In the genomic region with DNA sequence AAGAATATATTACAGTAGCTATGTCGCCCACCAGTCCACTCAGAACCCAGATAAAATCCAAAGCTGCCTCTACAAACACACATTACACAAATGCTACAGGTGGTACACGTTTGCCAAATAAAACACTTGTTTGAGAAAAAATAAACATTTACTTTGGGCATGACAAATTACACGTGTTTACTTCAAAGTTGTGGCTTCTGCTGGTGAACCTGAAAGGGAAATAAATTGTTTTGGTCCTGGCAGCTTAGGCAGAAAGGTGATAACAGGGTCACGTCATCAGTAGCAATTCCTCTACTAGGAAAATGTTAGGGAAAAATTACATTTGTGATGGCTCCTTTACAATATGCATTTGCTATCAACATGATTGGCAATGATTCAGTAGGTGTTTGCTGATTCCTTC, we compare ENCODE assay signal across 25 cellular contexts.
DNase-seq lines count a peak whose midpoint lies in the region; ATAC-seq and TF ChIP-seq lines count a peak whose summit lies in the region.
"Had no signal": no experiment of that assay in that cellular context is flagged by ENCODE, and none has a peak within 500 bp of the region (broad histone marks: within the 10 kb centered on the region; RNA-seq: fewer than 3 reads in every experiment).

No MANE protein-coding gene starts in this region.

- no peak overlapping the region for H3K23ac ChIP-seq in mesendoderm (ENCODE audit: low read length)

- H3K4me3 ChIP-seq in GM23338 (no peak overlapping the region), PC-9 (no peak overlapping the region), endodermal cell (ENCODE audit: low read length) (no peak overlapping the region), mesendoderm (ENCODE audit: low read length) (no peak overlapping the region)
- H3K4me3 ChIP-seq in effector memory CD4-positive, alpha-beta T cell (ENCODE audit: insufficient read depth, low read depth, low read length, poor library complexity, severe bottlenecking) = no peak overlapping the region
- H3K4me3 ChIP-seq: GM12878, K562 had no signal

- H3F3A ChIP-seq in GM23338 (replicated peaks; ENCODE audit: low read depth) = no peaks in the 10 kb centered on the region
- no peaks in the 10 kb centered on the region for H3F3A ChIP-seq in PC-9 (ENCODE audit: insufficient read depth, low read depth)

- no TSS peak for BruUV-seq in PC-9 (replicated peaks; lab: Mats Ljungman, UMichigan)

- WGBS in endodermal cell (ENCODE audit: insufficient coverage in 1 of 2, insufficient read length in 1 of 2), 2 experiments = 88 to 89% methylated on average over 4 of the region's 4 CpGs
- WGBS in mesendoderm (ENCODE audit: extremely low coverage, insufficient coverage, low lambda C conversion rate) = no CpG with 5 or more reads among the region's 4 CpGs

- peak overlapping the region; percentile 53 for H2AK5ac ChIP-seq in mesendoderm (ENCODE audit: low read length)

- H3K27ac Mint-ChIP-seq in GM23338 = no peak overlapping the region
- H3K27ac Mint-ChIP-seq in endodermal cell = no peak overlapping the region
- H3K27ac Mint-ChIP-seq: B cell; CD4-positive, CD25-positive, alpha-beta regulatory T cell; CD8-positive, alpha-beta memory T cell had no signal

- CTCF ChIA-PET in PC-9 (lab: Charles Lee) = no interaction called here

- POLR2A ChIA-PET in PC-9 (lab: Charles Lee; ENCODE audit: unreplicated experiment) = no interaction called here

- H3K79me2 ChIP-seq in GM23338 (replicated peaks; ENCODE audit: insufficient read depth) = no peaks in the 10 kb centered on the region
- H3K79me2 ChIP-seq in PC-9 (ENCODE audit: low read depth) = no peaks in the 10 kb centered on the region
- H3K79me2 ChIP-seq in mesendoderm (ENCODE audit: control insufficient read depth, insufficient read depth, low read length) = no peaks in the 10 kb centered on the region

- 0 out of 2 replicates have a peak overlapping the region, but pooled peaks have one; percentile 59 for H2AFZ ChIP-seq in GM23338
- peak overlapping the region; percentile 55; the same call in 1 of the 2 replicates for H2AFZ ChIP-seq in PC-9

- no peak overlapping the region for H3K56ac ChIP-seq in mesendoderm (ENCODE audit: low read length)

- H4K20me1 ChIP-seq in GM23338 (replicated peaks; ENCODE audit: insufficient read depth) = no peaks in the 10 kb centered on the region
- no peaks in the 10 kb centered on the region for H4K20me1 ChIP-seq in PC-9 (ENCODE audit: insufficient read depth)

- H3K4me2 ChIP-seq in GM23338 = no peak overlapping the region
- H3K4me2 ChIP-seq in PC-9 = no peak overlapping the region
- no peak overlapping the region for H3K4me2 ChIP-seq in mesendoderm (ENCODE audit: low read length)

- no peak overlapping the region for H2BK120ac ChIP-seq in mesendoderm (ENCODE audit: low read depth, low read length)

- H3K4me1 Mint-ChIP-seq in GM23338 (peaks cover 16% of the 10 kb centered on the region), endodermal cell (peaks cover 24% of the 10 kb centered on the region)
- H3K4me1 Mint-ChIP-seq: B cell; CD4-positive, CD25-positive, alpha-beta regulatory T cell; CD8-positive, alpha-beta memory T cell had no signal

- H3K36me3 Mint-ChIP-seq in GM23338 (ENCODE audit: low read depth) (no peaks in the 10 kb centered on the region), endodermal cell (ENCODE audit: low read depth) (no peaks in the 10 kb centered on the region)
- H3K36me3 Mint-ChIP-seq: CD4-positive, CD25-positive, alpha-beta regulatory T cell; CD8-positive, alpha-beta memory T cell had no signal

- no peaks in the 10 kb centered on the region for H3K27me3 ChIP-seq in GM23338 (ENCODE audit: insufficient read depth)
- H3K27me3 ChIP-seq in PC-9 (ENCODE audit: insufficient read depth, low read depth) = no peaks in the 10 kb centered on the region
- H3K27me3 ChIP-seq in endodermal cell (ENCODE audit: control insufficient read depth, insufficient read depth, low read length, poor library complexity, severe bottlenecking) = no peaks in the 10 kb centered on the region
- H3K27me3 ChIP-seq in mesendoderm (ENCODE audit: insufficient read depth, low read length, poor library complexity) = no peaks in the 10 kb centered on the region
- H3K27me3 ChIP-seq in effector memory CD4-positive, alpha-beta T cell (replicated peaks; ENCODE audit: control insufficient read depth, insufficient read depth, low read length, poor library complexity, severe bottlenecking) = no peaks in the 10 kb centered on the region

- H2BK5ac ChIP-seq in mesendoderm (ENCODE audit: low read length) = no peak overlapping the region

- intact Hi-C loops in PC-9 (cut with micrococcal nuclease; ENCODE audit: unreplicated experiment) = no loop called here

- H3K18ac ChIP-seq in mesendoderm (ENCODE audit: low read length) = no peak overlapping the region

- no peak overlapping the region for H3K9ac ChIP-seq in endodermal cell (ENCODE audit: extremely low read depth, low read length, poor library complexity, severe bottlenecking)
- no peak overlapping the region for H3K9ac ChIP-seq in mesendoderm (ENCODE audit: low read length)

- H3K4ac ChIP-seq in mesendoderm (ENCODE audit: low read depth, low read length) = peak overlapping the region; percentile 8

- TF ChIP-seq CTCF in GM23338 (conservative IDR thresholded peaks at IDR 0.05; ENCODE audit: low read depth in 2 of 2) (no peak), PC-9 (conservative IDR thresholded peaks at IDR 0.05) (no peak), endodermal cell (conservative IDR thresholded peaks at IDR 0.05) (no peak), GM20000 (IDR thresholded peaks at IDR 0.05; ENCODE audit: extremely low read depth, missing control alignments) (no peak)

- H3K9me3 ChIP-seq in PC-9 (ENCODE audit: insufficient read depth, low read depth) (no peaks in the 10 kb centered on the region), endodermal cell (ENCODE audit: control insufficient read depth, low read length) (no peaks in the 10 kb centered on the region)
- no peaks in the 10 kb centered on the region for H3K9me3 ChIP-seq in effector memory CD4-positive, alpha-beta T cell (ENCODE audit: control insufficient read depth, low read length)

- H3K4me3 Mint-ChIP-seq in GM23338 (no peak overlapping the region), endodermal cell (no peak overlapping the region)
- H3K4me3 Mint-ChIP-seq: B cell; CD4-positive, CD25-positive, alpha-beta regulatory T cell; CD8-positive, alpha-beta memory T cell had no signal

- H3K36me3 ChIP-seq in GM23338 (ENCODE audit: insufficient read depth) (no peaks in the 10 kb centered on the region), PC-9 (ENCODE audit: low read depth) (no peaks in the 10 kb centered on the region), endodermal cell (ENCODE audit: control insufficient read depth, insufficient read depth, low read length) (no peaks in the 10 kb centered on the region), mesendoderm (ENCODE audit: control insufficient read depth, insufficient read depth, low read length) (no peaks in the 10 kb centered on the region)
- no peaks in the 10 kb centered on the region for H3K36me3 ChIP-seq in effector memory CD4-positive, alpha-beta T cell (ENCODE audit: control insufficient read depth, insufficient read depth, low read length)

- H2BK15ac ChIP-seq in mesendoderm (replicated peaks; ENCODE audit: low read depth) = no peak overlapping the region

- H3K9me3 Mint-ChIP-seq in GM23338 = no peaks in the 10 kb centered on the region
- H3K9me3 Mint-ChIP-seq in endodermal cell = no peaks in the 10 kb centered on the region

- H3K79me1 ChIP-seq in mesendoderm (ENCODE audit: low read length) = no peaks in the 10 kb centered on the region

- no peak overlapping the region for H3K27ac ChIP-seq in GM23338 (ENCODE audit: low read depth)
- no peak overlapping the region for H3K27ac ChIP-seq in PC-9
- no peak overlapping the region for H3K27ac ChIP-seq in endodermal cell (ENCODE audit: low read depth, low read length)
- H3K27ac ChIP-seq in mesendoderm (ENCODE audit: low read depth, low read length) = no peak overlapping the region
- H3K27ac ChIP-seq in effector memory CD4-positive, alpha-beta T cell (ENCODE audit: insufficient read depth, low read length, poor library complexity, severe bottlenecking) = no peak overlapping the region
- H3K27ac ChIP-seq: HL-60 had no signal

- ATAC-seq in GM23338 = no peak
- ATAC-seq: GM12878, HCT116, K562 had no signal

- no peak overlapping the region for H4K8ac ChIP-seq in mesendoderm (ENCODE audit: low read depth, low read length)

- H3K4me1 ChIP-seq in GM23338 (ENCODE audit: insufficient read depth) (peaks cover 14% of the 10 kb centered on the region; the same call in 1 of the 2 replicates), PC-9 (replicated peaks; ENCODE audit: insufficient read depth) (no peaks in the 10 kb centered on the region), endodermal cell (ENCODE audit: control insufficient read depth, insufficient read depth, low read length) (peaks cover 21% of the 10 kb centered on the region), mesendoderm (ENCODE audit: control insufficient read depth, low read depth, low read length) (peaks cover 15% of the 10 kb centered on the region)
- H3K4me1 ChIP-seq in effector memory CD4-positive, alpha-beta T cell (ENCODE audit: control insufficient read depth, insufficient read depth, low read length, poor library complexity, severe bottlenecking) = no peaks in the 10 kb centered on the region

- DNase-seq in GM23338 (ENCODE audit: low spot score) = no peak
- no peak for DNase-seq in PC-9
- DNase-seq in endodermal cell = peak; percentile 6
- DNase-seq in mesendoderm = no peak
- no peak for DNase-seq in GM20000 (ENCODE audit: low spot score)
- DNase-seq in ACHN = no peak
- DNase-seq in effector CD8-positive, alpha-beta T cell (lab: John Stamatoyannopoulos, UW) = no peak
- no peak for DNase-seq in effector memory CD4-positive, alpha-beta T cell
- DNase-seq: 8988T; C1 segment of cervical spinal cord; CD4-positive, CD25-positive, alpha-beta regulatory T cell; CD8-positive, alpha-beta memory T cell; COR-L47; DMS 273 treated with DMSO at 0.1 percent for 48 hours; DMS53; DND-41; EL; GOT3; H7; IMR-90 had no signal

- in situ Hi-C loops in ACHN (cut with HindIII; ENCODE audit: low pct_ligation_motif_present, low pct_unique_long_range_greater_than_20kb, low sequenced_read_pairs) = no loop called here

- no peaks in the 10 kb centered on the region for H3K27me3 Mint-ChIP-seq in GM23338 (ENCODE audit: insufficient read depth, low read depth, poor library complexity)
- H3K27me3 Mint-ChIP-seq in endodermal cell (ENCODE audit: insufficient read depth) = peaks cover 8% of the 10 kb centered on the region
- H3K27me3 Mint-ChIP-seq: B cell; CD4-positive, CD25-positive, alpha-beta regulatory T cell; CD8-positive, alpha-beta memory T cell had no signal

- no peak overlapping the region for H4K5ac ChIP-seq in mesendoderm (ENCODE audit: low read length)

- H3K9me2 ChIP-seq in GM23338 (ENCODE audit: insufficient read depth) = peaks cover 14% of the 10 kb centered on the region
- H3K9me2 ChIP-seq in PC-9 (ENCODE audit: insufficient read depth) = no peaks in the 10 kb centered on the region

TF ChIP-seq in GM23338, 12 proteins besides CTCF, POLR2A, EP300 and RAD21:
- no peak for TF ChIP-seq ZNF331 (CRISPR knock-in tag; IDR thresholded peaks at IDR 0.05; ENCODE audit: low read depth)
- no peak for TF ChIP-seq EZH2phosphoT487 (IDR thresholded peaks at IDR 0.05; ENCODE audit: unreplicated experiment)
- TF ChIP-seq POLR2AphosphoS5 (IDR thresholded peaks at IDR 0.05; ENCODE audit: low read depth) = no peak
